ENCODE assay signal across 10 cellular contexts in genomic region chr19:48815870-48816501, GRCh38. TPM values are rescaled to one million over a fixed set of nuclear protein-coding genes. Genes with fewer than 3 reads are reported as not detected.
DNase-seq lines count a peak whose midpoint lies in the region; ATAC-seq and TF ChIP-seq lines count a peak whose summit lies in the region.
"Had no signal": no experiment of that assay in that cellular context is flagged by ENCODE, and none has a peak within 500 bp of the region (broad histone marks: within the 10 kb centered on the region; RNA-seq: fewer than 3 reads in every experiment).

No MANE protein-coding gene starts in this region.

- no peak overlapping the region for H3K4me3 Mint-ChIP-seq in activated naive CD8-positive, alpha-beta T cell treated with anti-CD3 and anti-CD28 coated beads, Interleukin-2, amount 10 ng/mL, durations not matched to agents 7 days and 5 days
- H3K4me3 Mint-ChIP-seq in activated naive CD8-positive, alpha-beta T cell treated with anti-CD3 and anti-CD28 coated beads for 36 hours: no peak overlapping the region

- peak; percentile 8 for TF ChIP-seq CTCF in foreskin keratinocyte (conservative IDR thresholded peaks at IDR 0.05)
- TF ChIP-seq CTCF in thyroid gland (IDR thresholded peaks at IDR 0.05): peak in 3 of 6 experiments; percentile 22 to 65 (median 25)

- POLR2A ChIA-PET in activated naive CD8-positive, alpha-beta T cell treated with anti-CD3 and anti-CD28 coated beads, Interleukin-2, amount 10 ng/mL, durations not matched to agents 7 days and 5 days (lab: Charles Lee): no interaction called here

- no peaks in the 10 kb centered on the region for H3K36me3 Mint-ChIP-seq in activated naive CD8-positive, alpha-beta T cell treated with anti-CD3 and anti-CD28 coated beads, Interleukin-2, amount 10 ng/mL, durations not matched to agents 7 days and 5 days
- H3K36me3 Mint-ChIP-seq in activated naive CD8-positive, alpha-beta T cell treated with anti-CD3 and anti-CD28 coated beads for 36 hours: no peaks in the 10 kb centered on the region

- no peaks in the 10 kb centered on the region for H3K4me1 ChIP-seq in foreskin keratinocyte
- peaks cover 34 to 38% of the 10 kb centered on the region in 2 donors for H3K4me1 ChIP-seq in thyroid gland

- H3K36me3 ChIP-seq in thyroid gland: no peaks in the 10 kb centered on the region

- H3K9me3 Mint-ChIP-seq in activated naive CD8-positive, alpha-beta T cell treated with anti-CD3 and anti-CD28 coated beads, Interleukin-2, amount 10 ng/mL, durations not matched to agents 7 days and 5 days: no peaks in the 10 kb centered on the region
- no peaks in the 10 kb centered on the region for H3K9me3 Mint-ChIP-seq in activated naive CD8-positive, alpha-beta T cell treated with anti-CD3 and anti-CD28 coated beads for 36 hours

- TF ChIP-seq POLR2A in thyroid gland (IDR thresholded peaks at IDR 0.05): no peak

- no peaks in the 10 kb centered on the region for H3K9me3 ChIP-seq in thyroid gland

- peak overlapping the region; percentile 36 for H3K27ac Mint-ChIP-seq in activated naive CD8-positive, alpha-beta T cell treated with anti-CD3 and anti-CD28 coated beads, Interleukin-2, amount 10 ng/mL, durations not matched to agents 7 days and 5 days
- H3K27ac Mint-ChIP-seq in activated naive CD8-positive, alpha-beta T cell treated with anti-CD3 and anti-CD28 coated beads for 36 hours: no peak overlapping the region

- no peaks in the 10 kb centered on the region for H3K27me3 ChIP-seq in foreskin keratinocyte
- no peaks in the 10 kb centered on the region for H3K27me3 ChIP-seq in thyroid gland

- no peak overlapping the region for H3K27ac ChIP-seq in foreskin keratinocyte
- H3K27ac ChIP-seq in thyroid gland: peak overlapping the region; percentile 49 to 71 (median 69)

- H3K4me3 ChIP-seq in thyroid gland (replicated peaks in 1 of 3): no peak overlapping the region

- DNase-seq in activated naive CD8-positive, alpha-beta T cell treated with anti-CD3 and anti-CD28 coated beads, Interleukin-2, amount 10 ng/mL, durations not matched to agents 7 days and 5 days: no peak
- no peak for DNase-seq in activated naive CD8-positive, alpha-beta T cell treated with anti-CD3 and anti-CD28 coated beads for 36 hours
- DNase-seq in NCI-H69 (lab: John Stamatoyannopoulos, UW) (peak; percentile 84), foreskin keratinocyte (peak in 1 of 2 donors; percentile 42), thyroid gland (peak; percentile 65 to 69), mucosa of gallbladder (ENCODE audit: low spot score) (no peak), NCI-H1930 (lab: John Stamatoyannopoulos, UW) (no peak)
- DNase-seq: NK-92 treated with Interleukin-12 subunit alpha and Interleukin-12 subunit beta, amount 100 ng/mL, for 24 hours; stimulated activated CD4-positive, alpha-beta T cell treated with anti-CD3 and anti-CD28 coated beads, Interleukin-1b, Interleukin-23, amount 100 ng/mL, for 48 hours had no signal

- no peak for ATAC-seq in activated naive CD8-positive, alpha-beta T cell treated with anti-CD3 and anti-CD28 coated beads, Interleukin-2, amount 10 ng/mL, durations not matched to agents 7 days and 5 days (ENCODE audit: low read depth)
- ATAC-seq in foreskin keratinocyte (peak; percentile 21), GM19023 (IDR thresholded peaks at IDR 0.05; ENCODE audit: unreplicated experiment) (no peak)

- intact Hi-C loops in thyroid gland (cut with DNase I): no loop called here

- H3K4me1 Mint-ChIP-seq in activated naive CD8-positive, alpha-beta T cell treated with anti-CD3 and anti-CD28 coated beads, Interleukin-2, amount 10 ng/mL, durations not matched to agents 7 days and 5 days: peaks cover 6% of the 10 kb centered on the region
- peaks cover 5% of the 10 kb centered on the region for H3K4me1 Mint-ChIP-seq in activated naive CD8-positive, alpha-beta T cell treated with anti-CD3 and anti-CD28 coated beads for 36 hours

- no peaks in the 10 kb centered on the region for H3K27me3 Mint-ChIP-seq in activated naive CD8-positive, alpha-beta T cell treated with anti-CD3 and anti-CD28 coated beads, Interleukin-2, amount 10 ng/mL, durations not matched to agents 7 days and 5 days
- no peaks in the 10 kb centered on the region for H3K27me3 Mint-ChIP-seq in activated naive CD8-positive, alpha-beta T cell treated with anti-CD3 and anti-CD28 coated beads for 36 hours

- 36 to 47% methylated on average over 14 of the region's 14 CpGs for WGBS in thyroid gland, 2 donors

RNA-seq across cellular contexts. Expression of gene BCAT2, which starts 5.2 kb away (rescaled TPM):
- total RNA-seq in activated naive CD8-positive, alpha-beta T cell treated with anti-CD3 and anti-CD28 coated beads, Interleukin-2, amount 10 ng/mL, durations not matched to agents 7 days and 5 days: 10 to 100 TPM; 40.6 to 43.9 TPM
- total RNA-seq in activated naive CD8-positive, alpha-beta T cell treated with anti-CD3 and anti-CD28 coated beads for 36 hours: 10 to 100 TPM; 62.6 to 63.6 TPM
- total RNA-seq in foreskin keratinocyte: 40.9 and 42.9 TPM in 2 replicates
- polyA plus RNA-seq in foreskin keratinocyte: 52.5 and 56.8 TPM in 2 replicates
- total RNA-seq in thyroid gland: 10 to 100 TPM; 35.4 to 52.8 (median 45.9) TPM
- total RNA-seq in mucosa of gallbladder: 56.3 TPM

RNA-seq across cellular contexts. Expression of gene HSD17B14, which starts 20.3 kb away (rescaled TPM):
- total RNA-seq in activated naive CD8-positive, alpha-beta T cell treated with anti-CD3 and anti-CD28 coated beads, Interleukin-2, amount 10 ng/mL, durations not matched to agents 7 days and 5 days: 1 to 10 TPM; 2.6 to 3.3 TPM
- total RNA-seq in activated naive CD8-positive, alpha-beta T cell treated with anti-CD3 and anti-CD28 coated beads for 36 hours: under 1 TPM; 0.35 to 0.66 TPM
- total RNA-seq in foreskin keratinocyte: 4.0 and 4.4 TPM in 2 replicates
- 7.6 and 9.6 TPM in 2 replicates for polyA plus RNA-seq in foreskin keratinocyte
- 10 to 100 TPM; 11.9 to 46.8 (median 22.2) TPM for total RNA-seq in thyroid gland
- 10.6 TPM for total RNA-seq in mucosa of gallbladder

RNA-seq across cellular contexts. Expression of gene PLEKHA4, which starts 52.4 kb away (rescaled TPM):
- total RNA-seq in activated naive CD8-positive, alpha-beta T cell treated with anti-CD3 and anti-CD28 coated beads, Interleukin-2, amount 10 ng/mL, durations not matched to agents 7 days and 5 days: 1 to 10 TPM; 4.0 to 7.0 TPM
- 1 to 10 TPM; 5.8 to 7.6 TPM for total RNA-seq in activated naive CD8-positive, alpha-beta T cell treated with anti-CD3 and anti-CD28 coated beads for 36 hours
- 6.3 and 7.4 TPM in 2 replicates for total RNA-seq in foreskin keratinocyte
- polyA plus RNA-seq in foreskin keratinocyte: 8.5 and 9.2 TPM in 2 replicates
- total RNA-seq in thyroid gland: 10 to 100 TPM; 15.2 to 21.8 (median 19.0) TPM
- 18.9 TPM for total RNA-seq in mucosa of gallbladder

RNA-seq across cellular contexts. Expression of gene PPP1R15A, which starts 56.2 kb away (rescaled TPM):
- 10 to 100 TPM; 82.8 to 83.9 TPM for total RNA-seq in activated naive CD8-positive, alpha-beta T cell treated with anti-CD3 and anti-CD28 coated beads, Interleukin-2, amount 10 ng/mL, durations not matched to agents 7 days and 5 days
- total RNA-seq in activated naive CD8-positive, alpha-beta T cell treated with anti-CD3 and anti-CD28 coated beads for 36 hours: 10 to 100 TPM; 60.8 to 65.4 TPM
- 39.3 and 41.1 TPM in 2 replicates for total RNA-seq in foreskin keratinocyte
- 36.4 and 37.8 TPM in 2 replicates for polyA plus RNA-seq in foreskin keratinocyte
- 10 to 100 TPM; 18.7 to 31.7 (median 24.2) TPM for total RNA-seq in thyroid gland
- 42.7 TPM for total RNA-seq in mucosa of gallbladder

Comparison
In these comparisons a context has a peak if more than half of its experiments do, and no peak if none do; other contexts are left out.
1. DNase-seq: peak in NCI-H69 (single experiment) and thyroid gland (2 of 2); none in activated naive CD8-positive, alpha-beta T cell treated with anti-CD3 and anti-CD28 coated beads, Interleukin-2, amount 10 ng/mL, durations not matched to agents 7 days and 5 days (single experiment), activated naive CD8-positive, alpha-beta T cell treated with anti-CD3 and anti-CD28 coated beads for 36 hours (single experiment), mucosa of gallbladder (single experiment) and NCI-H1930 (0 of 2).